In genomic region chr12:125048981-125049322, GRCh38 we compare ENCODE assay signal across 1 cellular context.
TF ChIP-seq lines count a peak whose summit lies in the region.

No MANE protein-coding gene starts in this region.

TF ChIP-seq in H1, 55 proteins besides CTCF, POLR2A, EP300 and RAD21:
- TF ChIP-seq KDM1A (IDR thresholded peaks at IDR 0.05; ENCODE audit: borderline replicate concordance, low read length), result 0 out of 2 replicates have a peak, but pooled peaks have one; percentile 8
